1 cellular context compared by ENCODE assay signal in genomic region chr12:32754101-32754500, GRCh38.
TF ChIP-seq lines count a peak whose summit lies in the region.

No MANE protein-coding gene starts in this region.

TF ChIP-seq in H1, 55 proteins besides CTCF, POLR2A, EP300 and RAD21:
- no peak for TF ChIP-seq NRF1 (IDR thresholded peaks at IDR 0.05; ENCODE audit: low read depth, low read length)
- no peak for TF ChIP-seq USF2 (IDR thresholded peaks at IDR 0.05; ENCODE audit: low read length)
- TF ChIP-seq TEAD4 (IDR thresholded peaks at IDR 0.05; ENCODE audit: low read depth, low read length), result no peak
- TF ChIP-seq BRCA1 (IDR thresholded peaks at IDR 0.05; ENCODE audit: low read depth, low read length), result no peak
